Comparison of ENCODE assay signal across 12 cellular contexts in genomic region chr10:122308487-122309141, GRCh38. TPM values are rescaled to one million over a fixed set of nuclear protein-coding genes. Genes with fewer than 3 reads are reported as not detected.
DNase-seq lines count a peak whose midpoint lies in the region; ATAC-seq and TF ChIP-seq lines count a peak whose summit lies in the region.
"Had no signal": no experiment of that assay in that cellular context is flagged by ENCODE, and none has a peak within 500 bp of the region (broad histone marks: within the 10 kb centered on the region; RNA-seq: fewer than 3 reads in every experiment).

No MANE protein-coding gene starts in this region.

- TF ChIP-seq CTCF in HCT116 (IDR thresholded peaks at IDR 0.05 in 2 of 3, conservative IDR thresholded peaks at IDR 0.05 in 1 of 3; ENCODE audit: borderline replicate concordance in 1 of 3, insufficient read depth in 1 of 3, low read depth in 2 of 3, low read length in 2 of 3) (no peak), liver (IDR thresholded peaks at IDR 0.05; ENCODE audit: low read depth, low read length, missing input control) (no peak)

- H3K27me3 ChIP-seq in HCT116 (ENCODE audit: insufficient read depth, low read length) (no peaks in the 10 kb centered on the region), liver (ENCODE audit: control insufficient read depth in 4 of 4, insufficient read depth in 4 of 4, low read length in 3 of 4) (no peaks in the 10 kb centered on the region)

- H3K36me3 Mint-ChIP-seq in stimulated activated memory B cell treated with anti-CD40 and anti-IgM and Interleukin-4, amounts not matched to agents 10 μg/mL and 1 μg/mL and 100 μg/mL, for 72 hours = no peaks in the 10 kb centered on the region
- peaks cover 0 to 4% (median 0%) of the 10 kb centered on the region in 3 donors for H3K36me3 Mint-ChIP-seq in naive thymus-derived CD8-positive, alpha-beta T cell
- H3K36me3 Mint-ChIP-seq in T-helper 2 cell treated with Interferon-gamma antibody and Interleukin-4, amounts not matched to agents 5 μg/mL and 100 μg/mL, for 36 hours (ENCODE audit: low read depth) = no peaks in the 10 kb centered on the region

- H3K4me1 Mint-ChIP-seq in stimulated activated memory B cell treated with anti-CD40 and anti-IgM and Interleukin-4, amounts not matched to agents 10 μg/mL and 1 μg/mL and 100 μg/mL, for 72 hours = peaks cover 18% of the 10 kb centered on the region
- H3K4me1 Mint-ChIP-seq in naive thymus-derived CD8-positive, alpha-beta T cell = peaks cover 0 to 8% (median 0%) of the 10 kb centered on the region in 4 donors
- no peaks in the 10 kb centered on the region for H3K4me1 Mint-ChIP-seq in T-helper 2 cell treated with Interferon-gamma antibody and Interleukin-4, amounts not matched to agents 5 μg/mL and 100 μg/mL, for 36 hours (ENCODE audit: low read depth)

- ATAC-seq in HCT116 = peak; percentile 58
- no peak for ATAC-seq in stimulated activated memory B cell treated with anti-CD40 and anti-IgM and Interleukin-4, amounts not matched to agents 10 μg/mL and 1 μg/mL and 100 μg/mL, for 72 hours
- ATAC-seq in naive thymus-derived CD8-positive, alpha-beta T cell = no peak

- WGBS in liver = 64% methylated on average over 5 of the region's 5 CpGs

- RAD21 ChIA-PET in HCT116 (lab: Charles Lee; ENCODE audit: low non-redundant PET in 1 of 2, low total read pairs in 2 of 2, uncharacterized antibody in 2 of 2, unreplicated experiment in 2 of 2) = interaction anchor here (0.8 to 2.0 kb wide), 2 partner anchors 9 to 10 kb away, joined by 3 to 7 read pairs; no protein-coding TSS in a partner anchor

- H3K4me1 ChIP-seq in HCT116 (ENCODE audit: control insufficient read depth in 1 of 2, insufficient read depth in 2 of 2, low read length in 2 of 2) (peaks cover 28 to 46% of the 10 kb centered on the region in 2 experiments), liver (ENCODE audit: control insufficient read depth in 4 of 4, insufficient read depth in 4 of 4, low read length in 3 of 4) (peaks cover 8 to 43% (median 17%) of the 10 kb centered on the region in 4 donors)
- H3K4me1 ChIP-seq: parathyroid adenoma had no signal

- no peak for TF ChIP-seq POLR2A in HCT116 (IDR thresholded peaks at IDR 0.05; ENCODE audit: borderline replicate concordance, extremely low read depth, insufficient read depth, insufficient read length)

- H3K9ac ChIP-seq in HCT116 (ENCODE audit: low read length) = peak overlapping the region; percentile 60
- peak overlapping the region in 1 of 2 donors; percentile 23 for H3K9ac ChIP-seq in liver (ENCODE audit: low read depth in 1 of 2, low read length in 2 of 2)
- H3K9ac ChIP-seq: parathyroid adenoma had no signal

- peak overlapping the region; percentile 75 for H2AFZ ChIP-seq in HCT116 (ENCODE audit: low read depth, low read length, poor library complexity, severe bottlenecking)
- H2AFZ ChIP-seq: parathyroid adenoma had no signal

- H3K27ac ChIP-seq in HCT116 (ENCODE audit: low read depth, low read length) = peak overlapping the region; percentile 95
- peak overlapping the region; percentile 33 for H3K27ac ChIP-seq in cingulate gyrus (ENCODE audit: low read depth, low read length)
- H3K27ac ChIP-seq in liver (ENCODE audit: low read depth in 1 of 2, low read length in 2 of 2) = peak overlapping the region; percentile 90 to 95
- H3K27ac ChIP-seq: parathyroid adenoma had no signal

- peaks cover 10% of the 10 kb centered on the region for H3K27me3 Mint-ChIP-seq in stimulated activated memory B cell treated with anti-CD40 and anti-IgM and Interleukin-4, amounts not matched to agents 10 μg/mL and 1 μg/mL and 100 μg/mL, for 72 hours
- H3K27me3 Mint-ChIP-seq in naive thymus-derived CD8-positive, alpha-beta T cell = peaks cover 3 to 28% (median 11%) of the 10 kb centered on the region in 5 donors
- peaks cover 13% of the 10 kb centered on the region for H3K27me3 Mint-ChIP-seq in T-helper 2 cell treated with Interferon-gamma antibody and Interleukin-4, amounts not matched to agents 5 μg/mL and 100 μg/mL, for 36 hours (ENCODE audit: low read depth)

- H3K4me3 Mint-ChIP-seq in stimulated activated memory B cell treated with anti-CD40 and anti-IgM and Interleukin-4, amounts not matched to agents 10 μg/mL and 1 μg/mL and 100 μg/mL, for 72 hours = no peak overlapping the region
- H3K4me3 Mint-ChIP-seq in naive thymus-derived CD8-positive, alpha-beta T cell = no peak overlapping the region
- no peak overlapping the region for H3K4me3 Mint-ChIP-seq in T-helper 2 cell treated with Interferon-gamma antibody and Interleukin-4, amounts not matched to agents 5 μg/mL and 100 μg/mL, for 36 hours

- intact Hi-C loops in HCT116 (cut with micrococcal nuclease) = loop anchor here (1.0 kb wide), 1 partner anchor 66 kb away; the partner anchor contains the start of gene PLEKHA1

- H4K20me1 ChIP-seq in HCT116 (ENCODE audit: insufficient read depth) = no peaks in the 10 kb centered on the region

- DNase-seq in HCT116 (ENCODE audit: low read depth, low spot score) (no peak), globus pallidus (ENCODE audit: low spot score) (no peak), AML-193 (lab: John Stamatoyannopoulos, UW) (no peak)
- DNase-seq in naive thymus-derived CD8-positive, alpha-beta T cell = no peak
- no peak for DNase-seq in T-helper 2 cell treated with Interferon-gamma antibody and Interleukin-4, amounts not matched to agents 5 μg/mL and 100 μg/mL, for 36 hours (ENCODE audit: low spot score)
- DNase-seq: KG1, NCI-H510A treated with DMSO at 0.1 percent for 48 hours had no signal

- POLR2A ChIA-PET in HCT116 (lab: Charles Lee) = interaction anchor here (0.9 to 1.8 kb wide), 8 partner anchors 9 to 127 kb away, joined by 3 to 12 read pairs (median 4); partner anchors contain the start of gene PLEKHA1
- POLR2A ChIA-PET in naive thymus-derived CD8-positive, alpha-beta T cell (lab: Charles Lee) = no interaction called here

- CTCF ChIA-PET in HCT116 (lab: Charles Lee) = interaction anchor here (1.0 to 2.7 kb wide), 8 partner anchors 10 to 340 kb away, joined by 3 to 21 read pairs (median 8); no protein-coding TSS in a partner anchor

- BruUV-seq in HCT116 (replicated peaks; lab: Mats Ljungman, UMichigan) = TSS peak; percentile 91

- H3K9me3 ChIP-seq in HCT116 (ENCODE audit: control insufficient read depth in 1 of 2, insufficient read depth in 1 of 2, low read depth in 1 of 2, low read length in 2 of 2) (peaks cover 0 to 10% of the 10 kb centered on the region in 2 experiments; a peak in 1 of 4 replicates), liver (ENCODE audit: control insufficient read depth in 4 of 4, low read length in 3 of 4) (no peaks in the 10 kb centered on the region)

- peaks cover 9% of the 10 kb centered on the region for H3K9me3 Mint-ChIP-seq in stimulated activated memory B cell treated with anti-CD40 and anti-IgM and Interleukin-4, amounts not matched to agents 10 μg/mL and 1 μg/mL and 100 μg/mL, for 72 hours
- peaks cover 0 to 13% (median 4%) of the 10 kb centered on the region in 9 donors for H3K9me3 Mint-ChIP-seq in naive thymus-derived CD8-positive, alpha-beta T cell
- H3K9me3 Mint-ChIP-seq in T-helper 2 cell treated with Interferon-gamma antibody and Interleukin-4, amounts not matched to agents 5 μg/mL and 100 μg/mL, for 36 hours = no peaks in the 10 kb centered on the region

- TF ChIP-seq RAD21 in HCT116 (IDR thresholded peaks at IDR 0.05; ENCODE audit: low read depth) (no peak), liver (IDR thresholded peaks at IDR 0.05) (peak in 1 of 2 donors; percentile 8)

- no peaks in the 10 kb centered on the region for H3K79me2 ChIP-seq in HCT116 (ENCODE audit: insufficient read depth, low read length)
- H3K79me2 ChIP-seq: parathyroid adenoma had no signal

- no peaks in the 10 kb centered on the region for H3K36me3 ChIP-seq in HCT116 (ENCODE audit: control insufficient read depth in 1 of 2, insufficient read depth in 2 of 2, low read length in 2 of 2)
- no peaks in the 10 kb centered on the region for H3K36me3 ChIP-seq in liver (ENCODE audit: control insufficient read depth in 4 of 4, insufficient read depth in 3 of 4, low read depth in 1 of 4, low read length in 3 of 4)

- H3K27ac Mint-ChIP-seq in stimulated activated memory B cell treated with anti-CD40 and anti-IgM and Interleukin-4, amounts not matched to agents 10 μg/mL and 1 μg/mL and 100 μg/mL, for 72 hours = peak overlapping the region; percentile 81
- H3K27ac Mint-ChIP-seq in naive thymus-derived CD8-positive, alpha-beta T cell = no peak overlapping the region
- H3K27ac Mint-ChIP-seq in T-helper 2 cell treated with Interferon-gamma antibody and Interleukin-4, amounts not matched to agents 5 μg/mL and 100 μg/mL, for 36 hours = no peak overlapping the region

- no peaks in the 10 kb centered on the region for H3K9me2 ChIP-seq in HCT116 (ENCODE audit: insufficient read depth)

- H3K4me2 ChIP-seq in HCT116 (ENCODE audit: low read length) = peak overlapping the region; percentile 70

- H3K4me3 ChIP-seq in HCT116 (replicated peaks in 1 of 2; ENCODE audit: low read depth in 1 of 2, low read length in 2 of 2) (peak overlapping the region in 1 of 2 experiments; percentile 45; a peak in 3 of 4 replicates), liver (ENCODE audit: low read depth in 1 of 3, low read length in 3 of 3) (no peak overlapping the region)

TF ChIP-seq in HCT116, 20 proteins besides CTCF, POLR2A, EP300 and RAD21 (continues in another document):
- TF ChIP-seq EZH2phosphoT487 (IDR thresholded peaks at IDR 0.05; ENCODE audit: borderline replicate concordance) (no peak), JUND (IDR thresholded peaks at IDR 0.05) (no peak), POLR2AphosphoS5 (IDR thresholded peaks at IDR 0.05; ENCODE audit: low read depth, low read length) (no peak), SRF (IDR thresholded peaks at IDR 0.05; ENCODE audit: low read depth) (no peak)
- TF ChIP-seq, protein P1, sequence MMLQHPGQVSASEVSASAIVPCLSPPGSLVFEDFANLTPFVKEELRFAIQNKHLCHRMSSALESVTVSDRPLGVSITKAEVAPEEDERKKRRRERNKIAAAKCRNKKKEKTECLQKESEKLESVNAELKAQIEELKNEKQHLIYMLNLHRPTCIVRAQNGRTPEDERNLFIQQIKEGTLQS (IDR thresholded peaks at IDR 0.05) = no peak

TF ChIP-seq in liver, 16 proteins besides CTCF, POLR2A, EP300 and RAD21 (continues in another document):
- TF ChIP-seq SP1 (IDR thresholded peaks at IDR 0.05) (peak; percentile 72), RXRA (IDR thresholded peaks at IDR 0.05) (peak; percentile 37 to 77), FOXA1 (IDR thresholded peaks at IDR 0.05) (no peak), HNF4A (conservative IDR thresholded peaks at IDR 0.05) (peak; percentile 86)

RNA-seq across cellular contexts. Expression of gene BTBD16, which starts 37.5 kb away (rescaled TPM):
- total RNA-seq in HCT116 (2021; ENCODE audit: unreplicated experiment) = 0.27 TPM
- 0.29 and 0.73 TPM in 2 replicates for polyA plus RNA-seq in HCT116 (2012)
- 1 to 10 TPM in 1 of 2 donors, under 1 TPM in 1; 0.42 to 1.4 TPM for total RNA-seq in liver
- polyA plus RNA-seq in liver = 1 to 10 TPM; 2.3 to 2.8 TPM
- total RNA-seq in naive thymus-derived CD8-positive, alpha-beta T cell = not detected
- not detected for polyA plus RNA-seq in naive thymus-derived CD8-positive, alpha-beta T cell
- total RNA-seq: T-helper 2 cell treated with Interferon-gamma antibody and Interleukin-4, amounts not matched to agents 100 ng/mL and 5 ng/mL, for 36 hours had no signal

Comparison
In these comparisons a context has a peak if more than half of its experiments do, and no peak if none do; other contexts are left out.
1. H3K27ac ChIP-seq: peak in every context shown above with its lines; median percentile 95 in HCT116; 92 in liver; 33 in cingulate gyrus.